26 cellular contexts compared by ENCODE assay signal in the genomic region with DNA sequence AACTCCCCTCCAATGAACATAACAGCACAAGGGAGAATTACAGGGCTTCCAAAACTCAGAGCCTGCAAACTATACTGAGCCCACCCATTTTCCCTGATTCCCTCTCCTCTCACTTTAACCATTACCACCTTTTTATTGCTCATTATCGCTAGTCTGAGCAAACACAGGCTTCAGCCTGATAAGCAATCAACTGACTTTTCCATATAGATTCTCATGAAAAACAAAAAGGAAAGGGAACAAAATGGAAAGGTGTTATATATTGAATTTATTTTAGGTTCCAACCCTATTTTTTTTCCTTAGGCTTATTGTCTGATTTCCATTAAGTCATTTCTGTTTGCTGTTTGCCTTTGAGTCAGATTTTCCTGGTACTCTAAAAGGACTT. TPM values are rescaled to one million over a fixed set of nuclear protein-coding genes. Genes with fewer than 3 reads are reported as not detected.
DNase-seq lines count a peak whose midpoint lies in the region; ATAC-seq and TF ChIP-seq lines count a peak whose summit lies in the region.
"Had no signal": no experiment of that assay in that cellular context is flagged by ENCODE, and none has a peak within 500 bp of the region (broad histone marks: within the 10 kb centered on the region; RNA-seq: fewer than 3 reads in every experiment).

No MANE protein-coding gene starts in this region.

- peaks cover 60% of the 10 kb centered on the region for H3K4me1 Mint-ChIP-seq in progenitor cell of endocrine pancreas (ENCODE audit: low read depth)
- no peaks in the 10 kb centered on the region for H3K4me1 Mint-ChIP-seq in neural progenitor cell
- H3K4me1 Mint-ChIP-seq: CD14-positive monocyte; CD8-positive, alpha-beta memory T cell had no signal

- no peak overlapping the region for H3K4me3 ChIP-seq in dorsolateral prefrontal cortex
- no peak overlapping the region for H3K4me3 ChIP-seq in neural progenitor cell
- H3K4me3 ChIP-seq: MG63 had no signal

- intact Hi-C loops in left colon (cut with DNase I, micrococcal nuclease), result no loop called here
- intact Hi-C loops in dorsolateral prefrontal cortex (cut with DNase I), result no loop called here

- peaks cover 86% of the 10 kb centered on the region for H4K20me1 ChIP-seq in neural progenitor cell (ENCODE audit: low read depth)

- no peaks in the 10 kb centered on the region for H3K36me3 ChIP-seq in neural progenitor cell
- H3K36me3 ChIP-seq: BE2C, MG63 had no signal

- H3K27me3 ChIP-seq in dorsolateral prefrontal cortex (no peaks in the 10 kb centered on the region), neural progenitor cell (no peaks in the 10 kb centered on the region)
- H3K27me3 ChIP-seq: BE2C, MG63 had no signal

- peaks cover 100% of the 10 kb centered on the region for H3K79me2 ChIP-seq in neural progenitor cell (ENCODE audit: low read depth)

- no peaks in the 10 kb centered on the region for H3K27me3 Mint-ChIP-seq in progenitor cell of endocrine pancreas
- H3K27me3 Mint-ChIP-seq in neural progenitor cell (ENCODE audit: insufficient read depth, low read depth), result no peaks in the 10 kb centered on the region

- peaks cover 29% of the 10 kb centered on the region for H3K4me1 ChIP-seq in neural progenitor cell

- H3K9ac ChIP-seq in neural progenitor cell, result no peak overlapping the region

- TF ChIP-seq CTCF in progenitor cell of endocrine pancreas (IDR thresholded peaks at IDR 0.05; ENCODE audit: unreplicated experiment) (no peak), dorsolateral prefrontal cortex (IDR thresholded peaks at IDR 0.05 in 54 of 56, conservative IDR thresholded peaks at IDR 0.05 in 2 of 56; ENCODE audit: low read depth in 1 of 56, partially characterized antibody in 56 of 56) (no peak), neural progenitor cell (IDR thresholded peaks at IDR 0.05) (no peak)

- H3K4me2 ChIP-seq in neural progenitor cell, result no peak overlapping the region

- peak; percentile 7 for ATAC-seq in left colon

- peaks cover 8% of the 10 kb centered on the region for H3K9me3 Mint-ChIP-seq in progenitor cell of endocrine pancreas (ENCODE audit: low read depth)
- peaks cover 29% of the 10 kb centered on the region for H3K9me3 Mint-ChIP-seq in neural progenitor cell

- peaks cover 17% of the 10 kb centered on the region for H3K36me3 Mint-ChIP-seq in progenitor cell of endocrine pancreas (ENCODE audit: insufficient read depth)
- peaks cover 32% of the 10 kb centered on the region for H3K36me3 Mint-ChIP-seq in neural progenitor cell
- H3K36me3 Mint-ChIP-seq: CD14-positive monocyte had no signal

- peaks cover 3% of the 10 kb centered on the region for H3F3A ChIP-seq in neural progenitor cell (ENCODE audit: low read depth)

- H3K27ac ChIP-seq in dorsolateral prefrontal cortex (peak overlapping the region in 2 of 59 donors; percentile 34 to 35), neural progenitor cell (no peak overlapping the region)
- H3K27ac ChIP-seq: RWPE1 had no signal

- no peaks in the 10 kb centered on the region for H3K9me3 ChIP-seq in neural progenitor cell (ENCODE audit: low read depth)

- H3K4me3 Mint-ChIP-seq in progenitor cell of endocrine pancreas (ENCODE audit: low read depth) (peak overlapping the region; percentile 21), neural progenitor cell (no peak overlapping the region)
- H3K4me3 Mint-ChIP-seq: CD14-positive monocyte; CD8-positive, alpha-beta memory T cell had no signal

- H2AFZ ChIP-seq in neural progenitor cell (replicated peaks), result no peak overlapping the region

- DNase-seq in NCI-H748 (lab: John Stamatoyannopoulos, UW; ENCODE audit: unreplicated experiment) (peak; percentile 18), NCI-H748 treated with DMSO at 0.1 percent for 48 hours (lab: John Stamatoyannopoulos, UW) (no peak), left colon (no peak), progenitor cell of endocrine pancreas (ENCODE audit: low spot score, unreplicated experiment) (no peak), NCI-H2029 (lab: John Stamatoyannopoulos, UW) (no peak), dorsolateral prefrontal cortex (no peak), DMS153 treated with DMSO at 0.1 percent for 48 hours (lab: John Stamatoyannopoulos, UW; ENCODE audit: unreplicated experiment) (no peak), neural progenitor cell (ENCODE audit: low spot score) (no peak)
- DNase-seq: 8988T; ACHN; BE2C; Calu3; CD8-positive, alpha-beta memory T cell; DND-41; HCEC 1CT; IMR-90; KG1; MG63; NCI-H1105 treated with DMSO at 0.1 percent for 48 hours; NCI-H146; NCI-H1930; NCI-H446 treated with DMSO at 0.1 percent for 48 hours; NCI-H526; SHP77 had no signal

- H3K27ac Mint-ChIP-seq in progenitor cell of endocrine pancreas (peak overlapping the region; percentile 87), neural progenitor cell (no peak overlapping the region)
- H3K27ac Mint-ChIP-seq: CD14-positive monocyte; CD8-positive, alpha-beta memory T cell had no signal

RNA-seq across cellular contexts. Expression of a gene that starts 27.9 kb away (rescaled TPM):
- 100 to 1,000 TPM; 100 to 103 TPM for total RNA-seq in left colon
- total RNA-seq in progenitor cell of endocrine pancreas, result 89.9 and 105 TPM in 2 replicates
- total RNA-seq in dorsolateral prefrontal cortex, result 100 to 1,000 TPM in 20 of 120 experiments, 10 to 100 TPM in 100; 32.1 to 205 (median 70.3) TPM
- 75.3 and 86.4 TPM in 2 replicates for total RNA-seq in neural progenitor cell (ENCODE audit: low replicate concordance)
- total RNA-seq: CD8-positive, alpha-beta memory T cell had no signal
